24 cellular contexts compared by ENCODE assay signal in genomic region chr3:120355486-120355885, GRCh38.
"Had no signal": no experiment of that assay in that cellular context is flagged by ENCODE, and none has a peak within 500 bp of the region (broad histone marks: within the 10 kb centered on the region; RNA-seq: fewer than 3 reads in every experiment).

No MANE protein-coding gene starts in this region.

- ATAC-seq: left lung; lower lobe of right lung; natural killer cell; stimulated activated memory B cell treated with anti-CD40 and anti-IgM and Interleukin-4, amounts not matched to agents 10 μg/mL and 1 μg/mL and 100 μg/mL, for 72 hours; stimulated activated naive CD8-positive, alpha-beta T cell treated with anti-CD3 and anti-CD28 coated beads, Interleukin-15, amount 100 ng/mL, for 72 hours had no signal

- DNase-seq: activated CD4-positive, alpha-beta memory T cell treated with anti-CD3 and anti-CD28 coated beads for 36 hours; activated CD4-positive, alpha-beta T cell treated with anti-CD3 and anti-CD28 coated beads, Interleukin-2, amount 10 ng/mL, durations not matched to agents 24 days and 14 days; activated CD4-positive, CD25-positive, alpha-beta regulatory T cell treated with anti-CD3 and anti-CD28 coated beads, Interleukin-2, amount 50 U/mL, for 72 hours; activated CD8-positive, alpha-beta memory T cell treated with anti-CD3 and anti-CD28 coated beads, Interleukin-2, amount 50 U/mL, for 48 hours; activated gamma-delta T cell; activated naive CD4-positive, alpha-beta T cell treated with anti-CD3 and anti-CD28 coated beads, Interleukin-2, amount 10 ng/mL, durations not matched to agents 7 days and 5 days; activated T-cell treated with anti-CD3 and anti-CD28 coated beads, Interleukin-2, amount 50 U/mL, for 24 hours; amniotic stem cell; brain microvascular endothelial cell; dorsolateral prefrontal cortex; effector memory CD4-positive, alpha-beta T cell; kidney glomerular epithelial cell; left lung; lower lobe of right lung; mesenchymal stem cell; natural killer cell; occipital lobe; stimulated activated CD4-positive, alpha-beta T cell treated with anti-CD3 and anti-CD28 coated beads, Interleukin-1b, Interleukin-23, amount 100 ng/mL, for 48 hours; stimulated activated CD4-positive, alpha-beta T cell treated with anti-CD3 and anti-CD28 coated beads, Interleukin-4, amount 100 ng/mL, for 4 hours; stimulated activated CD8-positive, alpha-beta memory T cell treated with anti-CD3 and anti-CD28 coated beads, Interleukin-4, amount 100 ng/mL, for 48 hours; stimulated activated naive CD8-positive, alpha-beta T cell treated with anti-CD3 and anti-CD28 coated beads, Interleukin-15, amount 100 ng/mL, for 72 hours; substantia nigra; uterus had no signal
